Comparison of ENCODE assay signal across 2 cellular contexts in genomic region chr17:7426896-7427488, GRCh38.
TF ChIP-seq lines count a peak whose summit lies in the region.

No MANE protein-coding gene starts in this region.

TF ChIP-seq in IMR-90, 13 proteins besides CTCF, POLR2A, EP300 and RAD21:
- TF ChIP-seq BHLHE40 (IDR thresholded peaks at IDR 0.05; ENCODE audit: low read depth, low read length) (no peak), USF2 (IDR thresholded peaks at IDR 0.05; ENCODE audit: low read depth, low read length) (no peak), MAFK (IDR thresholded peaks at IDR 0.05; ENCODE audit: low read depth, low read length) (no peak), RCOR1 (IDR thresholded peaks at IDR 0.05; ENCODE audit: insufficient replicate concordance, low read length) (no peak), NFE2L2 (IDR thresholded peaks at IDR 0.05; ENCODE audit: low read depth, low read length) (no peak), MXI1 (IDR thresholded peaks at IDR 0.05; ENCODE audit: borderline replicate concordance, low read depth, low read length) (no peak), SMC3 (IDR thresholded peaks at IDR 0.05; ENCODE audit: low read depth, low read length) (no peak), CEBPB (IDR thresholded peaks at IDR 0.05; ENCODE audit: low read depth, low read length) (no peak), MAZ (IDR thresholded peaks at IDR 0.05; ENCODE audit: borderline replicate concordance, low read depth, low read length) (no peak), FOS (IDR thresholded peaks at IDR 0.05; ENCODE audit: low read depth, low read length) (no peak), CHD1 (IDR thresholded peaks at IDR 0.05; ENCODE audit: low read depth, low read length) (no peak)
TF ChIP-seq in IMR-90: peak in this region for 0.

TF ChIP-seq in H1, 55 proteins besides CTCF, POLR2A, EP300 and RAD21:
- TF ChIP-seq BACH1 (IDR thresholded peaks at IDR 0.05; ENCODE audit: low read length), result no peak
- TF ChIP-seq POU5F1 (IDR thresholded peaks at IDR 0.05; ENCODE audit: low read depth, low read length), result no peak
- TF ChIP-seq USF2 (IDR thresholded peaks at IDR 0.05; ENCODE audit: low read length), result no peak
